8 cellular contexts compared by ENCODE assay signal in genomic region chr22:44024288-44024908, GRCh38. TPM values are rescaled to one million over a fixed set of nuclear protein-coding genes. Genes with fewer than 3 reads are reported as not detected.
DNase-seq lines count a peak whose midpoint lies in the region; ATAC-seq and TF ChIP-seq lines count a peak whose summit lies in the region.

TSS of gene PARVB (plus strand) at chr22:44024302. CDS start at chr22:44024340, 38 bp downstream.

- TF ChIP-seq CTCF in chondrocyte (IDR thresholded peaks at IDR 0.05), result no peak

- no peaks in the 10 kb centered on the region for H3K27me3 Mint-ChIP-seq in chondrocyte (ENCODE audit: low read depth)

- no peaks in the 10 kb centered on the region for H3K36me3 Mint-ChIP-seq in chondrocyte (ENCODE audit: low read depth)

- ATAC-seq in activated CD4-positive, CD25-positive, alpha-beta regulatory T cell treated with anti-CD3 and anti-CD28 coated beads, Interleukin-2, amount 50 U/mL, for 24 hours, result peak; percentile 17 to 18
- peak; percentile 61 for ATAC-seq in left lobe of liver
- no peak for ATAC-seq in HG03439 (IDR thresholded peaks at IDR 0.05; ENCODE audit: unreplicated experiment)

- peaks cover 38% of the 10 kb centered on the region for H3K4me1 Mint-ChIP-seq in chondrocyte (ENCODE audit: low read depth)

- DNase-seq in activated CD4-positive, CD25-positive, alpha-beta regulatory T cell (lab: John Stamatoyannopoulos, UW), result no peak
- peak; percentile 64 for DNase-seq in RPMI8226
- DNase-seq in chondrocyte (ENCODE audit: low spot score), result no peak
- peak; percentile 62 for DNase-seq in left lobe of liver (ENCODE audit: low spot score)
- peak; percentile 13 for DNase-seq in stimulated activated CD8-positive, alpha-beta memory T cell treated with anti-CD3 and anti-CD28 coated beads, Interleukin-12 subunit alpha, Interleukin-12 subunit beta, amount 100 ng/mL, for 4 hours (ENCODE audit: low read depth)
- DNase-seq in DMS79 treated with DMSO at 0.1 percent for 48 hours (lab: John Stamatoyannopoulos, UW), result no peak

- H3K27ac Mint-ChIP-seq in chondrocyte (ENCODE audit: unreplicated experiment), result peak within 1 kb of the TSS; percentile 88

- peak within 1 kb of the TSS; percentile 81 for H3K4me3 Mint-ChIP-seq in chondrocyte (ENCODE audit: unreplicated experiment)

- no peaks in the 10 kb centered on the region for H3K9me3 Mint-ChIP-seq in chondrocyte (ENCODE audit: low read depth)

RNA-seq across cellular contexts. Expression of gene PARVB, which starts in this region (rescaled TPM):
- 21.2 to 35.6 TPM (median 33.6 TPM) in 3 replicates for total RNA-seq in chondrocyte
- total RNA-seq in left lobe of liver, result 14.3 TPM

Comparison
In these comparisons a context has a peak if more than half of its experiments do, and no peak if none do; other contexts are left out.
1. DNase-seq: peak in RPMI8226 (single experiment), left lobe of liver (single experiment) and stimulated activated CD8-positive, alpha-beta memory T cell treated with anti-CD3 and anti-CD28 coated beads, Interleukin-12 subunit alpha, Interleukin-12 subunit beta, amount 100 ng/mL, for 4 hours (single experiment); none in activated CD4-positive, CD25-positive, alpha-beta regulatory T cell (0 of 4), chondrocyte (single experiment) and DMS79 treated with DMSO at 0.1 percent for 48 hours (single experiment).